In genomic region chr12:124694846-124695497, GRCh38 we compare ENCODE assay signal across 10 cellular contexts.
DNase-seq lines count a peak whose midpoint lies in the region; ATAC-seq and TF ChIP-seq lines count a peak whose summit lies in the region.
"Had no signal": no experiment of that assay in that cellular context is flagged by ENCODE, and none has a peak within 500 bp of the region (broad histone marks: within the 10 kb centered on the region; RNA-seq: fewer than 3 reads in every experiment).

No MANE protein-coding gene starts in this region.

- no peak for TF ChIP-seq CTCF in Calu3 (IDR thresholded peaks at IDR 0.05; ENCODE audit: unreplicated experiment)

- no peak overlapping the region for H3K27ac Mint-ChIP-seq in Calu3 (ENCODE audit: unreplicated experiment)
- H3K27ac Mint-ChIP-seq in central memory CD8-positive, alpha-beta T cell (ENCODE audit: low read depth), result peak overlapping the region; percentile 69
- H3K27ac Mint-ChIP-seq: activated CD4-positive, alpha-beta memory T cell treated with anti-CD3 and anti-CD28 coated beads, Interleukin-2, amount 10 ng/mL, durations not matched to agents 7 days and 5 days had no signal

- H3K4me3 Mint-ChIP-seq in Calu3 (ENCODE audit: low read depth, unreplicated experiment), result no peak overlapping the region
- H3K4me3 Mint-ChIP-seq in central memory CD8-positive, alpha-beta T cell, result no peak overlapping the region
- H3K4me3 Mint-ChIP-seq: activated CD4-positive, alpha-beta memory T cell treated with anti-CD3 and anti-CD28 coated beads, Interleukin-2, amount 10 ng/mL, durations not matched to agents 7 days and 5 days had no signal

- no peaks in the 10 kb centered on the region for H3K36me3 Mint-ChIP-seq in Calu3 (ENCODE audit: insufficient read depth, unreplicated experiment)
- H3K36me3 Mint-ChIP-seq in central memory CD8-positive, alpha-beta T cell (ENCODE audit: insufficient read depth), result no peaks in the 10 kb centered on the region

- CTCF ChIA-PET in Calu3 (lab: Charles Lee), result no interaction called here

- H3K9me3 Mint-ChIP-seq in Calu3 (ENCODE audit: low read depth, unreplicated experiment), result no peaks in the 10 kb centered on the region
- H3K9me3 Mint-ChIP-seq in central memory CD8-positive, alpha-beta T cell, result no peaks in the 10 kb centered on the region

- BruUV-seq in Calu3 (replicated peaks; lab: Mats Ljungman, UMichigan), result no TSS peak

- peak; percentile 36 for DNase-seq in Calu3
- DNase-seq in NCI-H1694 (lab: John Stamatoyannopoulos, UW), result peak; percentile 58
- DNase-seq in central memory CD8-positive, alpha-beta T cell (ENCODE audit: low spot score in 2 of 2), result no peak
- DNase-seq in left lobe of liver (ENCODE audit: low spot score), result no peak
- no peak for DNase-seq in GM19240 (ENCODE audit: insufficient read length, low spot score)
- no peak for DNase-seq in NCI-H1092 treated with DMSO at 0.1 percent for 48 hours (lab: John Stamatoyannopoulos, UW)
- DNase-seq in NCI-H510A treated with DMSO at 0.1 percent for 48 hours (lab: John Stamatoyannopoulos, UW), result no peak
- no peak for DNase-seq in T-helper 9 cell
- DNase-seq: upper lobe of left lung had no signal

- no peak for ATAC-seq in central memory CD8-positive, alpha-beta T cell (replicated peaks; ENCODE audit: extremely low read depth, poor library complexity, severe bottlenecking)
- ATAC-seq in left lobe of liver, result peak; percentile 18

- H3K4me1 Mint-ChIP-seq in Calu3 (ENCODE audit: low read depth, unreplicated experiment), result peaks cover 44% of the 10 kb centered on the region
- peaks cover 16% of the 10 kb centered on the region for H3K4me1 Mint-ChIP-seq in central memory CD8-positive, alpha-beta T cell

- intact Hi-C loops in Calu3 (cut with micrococcal nuclease; ENCODE audit: unreplicated experiment), result loop anchor here (5.0 kb wide), 1 partner anchor 52 kb away; no protein-coding TSS in a partner anchor

- no peaks in the 10 kb centered on the region for H3K27me3 Mint-ChIP-seq in Calu3 (ENCODE audit: unreplicated experiment)
- peaks cover 12% of the 10 kb centered on the region for H3K27me3 Mint-ChIP-seq in central memory CD8-positive, alpha-beta T cell

Comparison
In these comparisons a context has a peak if more than half of its experiments do, and no peak if none do; other contexts are left out.
1. DNase-seq: peak in Calu3 (single experiment) and NCI-H1694 (single experiment); none in central memory CD8-positive, alpha-beta T cell (0 of 2), left lobe of liver (single experiment), GM19240 (single experiment), NCI-H1092 treated with DMSO at 0.1 percent for 48 hours (single experiment), NCI-H510A treated with DMSO at 0.1 percent for 48 hours (single experiment) and T-helper 9 cell (single experiment).